ENCODE assay signal across 20 cellular contexts in the genomic region with DNA sequence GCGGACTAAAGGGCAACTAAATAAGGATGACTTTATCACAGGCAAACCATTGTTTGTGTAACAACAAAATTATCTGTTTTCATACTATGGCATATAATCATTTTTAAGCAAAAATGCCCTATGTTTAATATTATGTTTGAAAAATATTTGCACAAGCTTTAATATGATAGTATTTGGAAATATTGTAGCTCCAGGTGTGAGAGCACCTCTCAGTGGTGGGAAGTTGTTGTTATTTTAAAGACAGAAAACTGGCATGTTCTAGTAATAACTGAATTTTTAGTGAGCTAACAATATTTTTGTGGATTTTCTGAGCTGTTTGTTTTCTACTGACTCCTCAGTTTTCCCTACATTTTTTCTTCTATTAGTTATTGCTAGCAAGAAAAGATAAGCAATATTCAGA.
"Had no signal": no experiment of that assay in that cellular context is flagged by ENCODE, and none has a peak within 500 bp of the region (broad histone marks: within the 10 kb centered on the region; RNA-seq: fewer than 3 reads in every experiment).

No MANE protein-coding gene starts in this region.

- H3K36me3 Mint-ChIP-seq: immature natural killer cell; memory B cell; natural killer cell treated with Interleukin-12 subunit alpha and Interleukin-12 subunit beta and Interleukin-15 and Interleukin-18, amount 100 ng/mL, for 72 hours had no signal

- H3K27ac Mint-ChIP-seq: activated CD8-positive, alpha-beta T cell treated with anti-CD3 and anti-CD28 coated beads, Interleukin-2, amount 10 ng/mL, durations not matched to agents 7 days and 5 days; activated naive CD8-positive, alpha-beta T cell treated with anti-CD3 and anti-CD28 coated beads, Interleukin-2, amount 50 U/mL, for 24 hours; activated T-helper 1 cell treated with anti-CD3 and anti-CD28 coated beads, Interleukin-12 subunit alpha, Interleukin-12 subunit beta, Interleukin-2, Interleukin-4 antibody, amounts not matched to agents 30 ng/mL and 10 ng/mL and 1 ng/mL, durations not matched to agents 14 hours and 24 hours and 36 hours; immature natural killer cell; memory B cell; natural killer cell treated with Interleukin-12 subunit alpha and Interleukin-12 subunit beta and Interleukin-15 and Interleukin-18, amount 100 ng/mL, for 72 hours; stimulated activated naive CD8-positive, alpha-beta T cell treated with anti-CD3 and anti-CD28 coated beads, Interleukin-15, Interleukin-2, amounts not matched to agents 100 ng/mL and 50 ng/mL, for 24 hours had no signal

- DNase-seq: activated CD4-positive, alpha-beta T cell treated with anti-CD3 and anti-CD28 coated beads, Interleukin-2, amount 50 U/mL, for 1 hour; activated CD4-positive, CD25-positive, alpha-beta regulatory T cell treated with anti-CD3 and anti-CD28 coated beads, Interleukin-2, amount 50 U/mL, for 72 hours; activated CD8-positive, alpha-beta T cell treated with anti-CD3 and anti-CD28 coated beads, Interleukin-2, amount 10 ng/mL, durations not matched to agents 7 days and 5 days; activated gamma-delta T cell; activated naive CD4-positive, alpha-beta T cell treated with anti-CD3 and anti-CD28 coated beads, Interleukin-2, amount 50 U/mL, for 16 hours; activated naive CD8-positive, alpha-beta T cell treated with anti-CD3 and anti-CD28 coated beads, Interleukin-2, amount 50 U/mL, for 24 hours; immature natural killer cell; left ventricle myocardium inferior; right cardiac atrium; stimulated activated CD4-positive, alpha-beta T cell treated with anti-CD3 and anti-CD28 coated beads, Interleukin-1b, Interleukin-23, amount 100 ng/mL, for 48 hours; substantia nigra; tibial artery; WERI-Rb-1 had no signal

- H3K27me3 Mint-ChIP-seq: activated naive CD8-positive, alpha-beta T cell treated with anti-CD3 and anti-CD28 coated beads, Interleukin-2, amount 50 U/mL, for 24 hours; memory B cell; natural killer cell treated with Interleukin-12 subunit alpha and Interleukin-12 subunit beta and Interleukin-15 and Interleukin-18, amount 100 ng/mL, for 72 hours; stimulated activated naive CD8-positive, alpha-beta T cell treated with anti-CD3 and anti-CD28 coated beads, Interleukin-15, Interleukin-2, amounts not matched to agents 100 ng/mL and 50 ng/mL, for 24 hours had no signal

- H3K9me3 Mint-ChIP-seq: activated naive CD8-positive, alpha-beta T cell treated with anti-CD3 and anti-CD28 coated beads, Interleukin-2, amount 50 U/mL, for 24 hours; activated T-helper 1 cell treated with anti-CD3 and anti-CD28 coated beads, Interleukin-12 subunit alpha, Interleukin-12 subunit beta, Interleukin-2, Interleukin-4 antibody, amounts not matched to agents 30 ng/mL and 10 ng/mL and 1 ng/mL, durations not matched to agents 14 hours and 24 hours and 36 hours; memory B cell; stimulated activated naive CD8-positive, alpha-beta T cell treated with anti-CD3 and anti-CD28 coated beads, Interleukin-15, Interleukin-2, amounts not matched to agents 100 ng/mL and 50 ng/mL, for 24 hours had no signal

- ATAC-seq: activated CD8-positive, alpha-beta T cell treated with anti-CD3 and anti-CD28 coated beads, Interleukin-2, amount 10 ng/mL, durations not matched to agents 7 days and 5 days; activated naive CD8-positive, alpha-beta T cell treated with anti-CD3 and anti-CD28 coated beads, Interleukin-2, amount 50 U/mL, for 24 hours; natural killer cell treated with Interleukin-12 subunit alpha and Interleukin-12 subunit beta and Interleukin-15 and Interleukin-18, amount 100 ng/mL, for 72 hours; right cardiac atrium had no signal

- H3K4me3 Mint-ChIP-seq: activated CD8-positive, alpha-beta T cell treated with anti-CD3 and anti-CD28 coated beads, Interleukin-2, amount 10 ng/mL, durations not matched to agents 7 days and 5 days; activated naive CD8-positive, alpha-beta T cell treated with anti-CD3 and anti-CD28 coated beads, Interleukin-2, amount 50 U/mL, for 24 hours; activated T-helper 1 cell treated with anti-CD3 and anti-CD28 coated beads, Interleukin-12 subunit alpha, Interleukin-12 subunit beta, Interleukin-2, Interleukin-4 antibody, amounts not matched to agents 30 ng/mL and 10 ng/mL and 1 ng/mL, durations not matched to agents 14 hours and 24 hours and 36 hours; immature natural killer cell; memory B cell; natural killer cell treated with Interleukin-12 subunit alpha and Interleukin-12 subunit beta and Interleukin-15 and Interleukin-18, amount 100 ng/mL, for 72 hours; stimulated activated naive CD8-positive, alpha-beta T cell treated with anti-CD3 and anti-CD28 coated beads, Interleukin-15, Interleukin-2, amounts not matched to agents 100 ng/mL and 50 ng/mL, for 24 hours had no signal

- H3K4me1 Mint-ChIP-seq: activated naive CD8-positive, alpha-beta T cell treated with anti-CD3 and anti-CD28 coated beads, Interleukin-2, amount 50 U/mL, for 24 hours; immature natural killer cell; memory B cell had no signal

- H3K27ac ChIP-seq: cardiac muscle cell, left ventricle myocardium inferior, neutrophil, parathyroid adenoma, tibial artery, WERI-Rb-1 had no signal
